ENCODE assay signal across 9 cellular contexts in the genomic region with DNA sequence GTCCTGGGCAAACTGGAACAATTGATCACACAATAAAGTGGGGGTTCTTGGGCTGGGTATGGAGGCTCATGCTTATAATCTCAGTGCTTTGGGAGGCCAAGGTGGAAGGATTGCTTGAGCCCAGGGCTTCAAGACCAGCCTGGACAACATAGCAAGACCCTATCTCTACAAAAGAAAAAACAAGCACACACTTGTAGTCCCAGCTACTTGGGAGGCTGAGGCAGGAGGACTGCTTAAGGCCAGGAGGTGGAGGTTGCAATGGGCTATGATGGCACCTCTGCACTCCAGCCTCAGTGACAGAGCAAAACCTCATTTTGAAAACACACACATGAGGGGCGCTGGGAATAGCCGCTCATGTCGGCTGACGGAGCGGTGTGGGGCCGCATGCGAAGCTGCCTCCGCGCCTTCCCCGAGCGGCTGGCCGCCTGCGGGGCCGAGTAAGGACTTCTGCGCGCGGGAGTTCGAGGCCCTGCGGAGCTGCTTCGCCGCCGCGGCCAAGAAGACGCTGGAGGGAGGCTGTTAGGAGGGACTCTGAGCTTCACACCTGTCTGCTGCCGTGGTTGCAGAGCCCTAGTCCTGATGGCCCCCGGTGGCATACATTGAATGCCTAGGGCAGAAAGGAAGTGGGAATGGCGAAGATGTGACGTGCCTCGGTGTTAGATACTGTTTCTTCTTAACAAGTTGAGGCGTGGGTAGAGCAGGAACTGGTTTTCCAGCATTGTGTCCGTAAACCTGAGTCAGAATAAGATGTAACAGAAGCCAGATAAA. TPM values are rescaled to one million over a fixed set of nuclear protein-coding genes. Genes with fewer than 3 reads are reported as not detected.
DNase-seq lines count a peak whose midpoint lies in the region; ATAC-seq, FAIRE-seq and TF ChIP-seq lines count a peak whose summit lies in the region.
"Had no signal": no experiment of that assay in that cellular context is flagged by ENCODE, and none has a peak within 500 bp of the region (broad histone marks: within the 10 kb centered on the region; RNA-seq: fewer than 3 reads in every experiment).

No MANE protein-coding gene starts in this region.

- H3K4me1 ChIP-seq in small intestine (ENCODE audit: control insufficient read depth in 2 of 2, insufficient read depth in 1 of 2, low read depth in 1 of 2, low read length in 1 of 2) = peaks cover 0 to 8% of the 10 kb centered on the region in 2 donors

- H3K4me3 Mint-ChIP-seq in T-helper 1 cell treated with Interleukin-12 subunit alpha and Interleukin-12 subunit beta and Interleukin-4 antibody, amounts not matched to agents 30 μg/mL and 1 μg/mL, for 36 hours = peak overlapping the region; percentile 9
- no peak overlapping the region for H3K4me3 Mint-ChIP-seq in chondrocyte (ENCODE audit: unreplicated experiment)
- H3K4me3 Mint-ChIP-seq: immature natural killer cell had no signal

- no peak for FAIRE-seq in small intestine (lab: Jason Lieb, UNC)

- 38 to 52% (median 42%) methylated on average over 31 of the region's 31 CpGs for WGBS in small intestine, 3 donors

- H3K9me3 ChIP-seq in small intestine (ENCODE audit: control insufficient read depth, low read depth) = no peaks in the 10 kb centered on the region

- TF ChIP-seq CTCF in chondrocyte (IDR thresholded peaks at IDR 0.05) = no peak

- peak overlapping the region; percentile 77 for H3K27ac Mint-ChIP-seq in T-helper 1 cell treated with Interleukin-12 subunit alpha and Interleukin-12 subunit beta and Interleukin-4 antibody, amounts not matched to agents 30 μg/mL and 1 μg/mL, for 36 hours
- no peak overlapping the region for H3K27ac Mint-ChIP-seq in chondrocyte (ENCODE audit: unreplicated experiment)
- H3K27ac Mint-ChIP-seq: immature natural killer cell had no signal

- H3K27ac ChIP-seq in small intestine (ENCODE audit: low read depth in 1 of 2, low read length in 1 of 2) = peak overlapping the region; percentile 79 to 87

- peak; percentile 5 for ATAC-seq in HG03460 (IDR thresholded peaks at IDR 0.05; ENCODE audit: unreplicated experiment)

- DNase-seq in T-helper 1 cell (no peak), chondrocyte (ENCODE audit: low spot score) (peak; percentile 82), small intestine (no peak), NCI-H345 (lab: John Stamatoyannopoulos, UW) (no peak), ureter (ENCODE audit: low spot score) (no peak)
- DNase-seq in stimulated activated CD4-positive, alpha-beta T cell treated with anti-CD3 and anti-CD28 coated beads, Interleukin-12 subunit alpha, Interleukin-12 subunit beta, amount 100 ng/mL, for 4 hours = no peak
- DNase-seq: immature natural killer cell had no signal

- no peaks in the 10 kb centered on the region for H3K36me3 Mint-ChIP-seq in T-helper 1 cell treated with Interleukin-12 subunit alpha and Interleukin-12 subunit beta and Interleukin-4 antibody, amounts not matched to agents 30 μg/mL and 1 μg/mL, for 36 hours (ENCODE audit: low read depth)
- H3K36me3 Mint-ChIP-seq in chondrocyte (ENCODE audit: low read depth) = no peaks in the 10 kb centered on the region
- H3K36me3 Mint-ChIP-seq: immature natural killer cell had no signal

- H3K4me1 Mint-ChIP-seq in T-helper 1 cell treated with Interleukin-12 subunit alpha and Interleukin-12 subunit beta and Interleukin-4 antibody, amounts not matched to agents 30 μg/mL and 1 μg/mL, for 36 hours (ENCODE audit: low read depth) = peaks cover 47% of the 10 kb centered on the region
- H3K4me1 Mint-ChIP-seq in chondrocyte (ENCODE audit: low read depth) = peaks cover 23% of the 10 kb centered on the region

- H3K27me3 ChIP-seq in small intestine (ENCODE audit: control insufficient read depth in 2 of 2, insufficient read depth in 2 of 2, low read length in 2 of 2) = no peaks in the 10 kb centered on the region

- no peak overlapping the region for H3K4me3 ChIP-seq in small intestine (ENCODE audit: low read depth in 1 of 2, low read length in 2 of 2)

- no peaks in the 10 kb centered on the region for H3K9me3 Mint-ChIP-seq in T-helper 1 cell treated with Interleukin-12 subunit alpha and Interleukin-12 subunit beta and Interleukin-4 antibody, amounts not matched to agents 30 μg/mL and 1 μg/mL, for 36 hours
- peaks cover 4% of the 10 kb centered on the region for H3K9me3 Mint-ChIP-seq in chondrocyte (ENCODE audit: low read depth)
- H3K9me3 Mint-ChIP-seq: immature natural killer cell had no signal

- H3K36me3 ChIP-seq in small intestine (ENCODE audit: control insufficient read depth in 2 of 2, insufficient read depth in 2 of 2, low read length in 2 of 2) = no peaks in the 10 kb centered on the region

- no peaks in the 10 kb centered on the region for H3K27me3 Mint-ChIP-seq in T-helper 1 cell treated with Interleukin-12 subunit alpha and Interleukin-12 subunit beta and Interleukin-4 antibody, amounts not matched to agents 30 μg/mL and 1 μg/mL, for 36 hours (ENCODE audit: low read depth)
- H3K27me3 Mint-ChIP-seq in chondrocyte (ENCODE audit: low read depth) = no peaks in the 10 kb centered on the region

RNA-seq across cellular contexts. Expression of a gene that starts 59.5 kb away (rescaled TPM):
- total RNA-seq in chondrocyte (67.0 to 71.6 TPM (median 67.0 TPM) in 3 replicates), ureter (43.9 TPM)
- 10 to 100 TPM; 16.1 to 28.6 (median 18.1) TPM for polyA plus RNA-seq in small intestine
